In the genomic region with DNA sequence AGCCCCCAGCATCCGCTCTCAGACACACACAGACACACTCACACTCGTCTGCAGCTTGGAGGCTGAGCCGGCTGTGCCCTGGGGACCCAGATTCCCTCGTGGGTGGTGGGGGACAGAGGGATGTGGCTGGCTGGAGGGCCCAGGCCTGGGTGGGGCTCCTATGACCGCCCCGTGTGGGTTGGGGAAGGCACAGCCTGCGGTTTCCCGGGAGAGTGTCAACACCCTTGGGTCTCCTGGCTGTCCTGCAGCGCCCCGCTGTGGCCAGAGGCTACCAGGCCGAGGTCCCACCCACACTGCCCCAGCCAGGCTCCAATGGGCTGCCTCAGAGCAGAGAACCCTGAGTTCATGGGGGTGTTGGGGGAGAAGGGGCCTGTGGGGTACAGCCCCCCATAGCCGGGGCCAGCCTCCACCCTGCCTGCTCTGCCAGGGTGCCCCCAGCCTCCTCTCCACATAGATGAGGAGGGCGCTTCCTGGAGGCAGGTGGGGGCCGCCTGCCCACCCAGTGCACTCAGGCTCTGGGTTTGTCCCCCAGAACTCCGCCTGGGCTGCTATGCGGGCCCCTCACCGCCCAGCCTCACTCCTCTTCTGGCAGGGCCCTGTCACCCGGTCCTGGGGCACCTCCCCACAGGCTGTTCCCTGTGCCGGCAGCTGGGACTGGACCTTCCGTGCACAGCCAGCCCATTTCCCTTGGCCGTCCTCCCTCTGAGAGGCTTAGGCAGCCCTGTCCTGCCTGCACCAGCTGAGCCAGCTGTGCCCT, we compare ENCODE assay signal across 8 cellular contexts. TPM values are rescaled to one million over a fixed set of nuclear protein-coding genes. Genes with fewer than 3 reads are reported as not detected.
A peak's percentile ranks its signal among the peaks of the same experiment; 100 is the strongest.
DNase-seq lines count a peak whose midpoint lies in the region; ATAC-seq, FAIRE-seq and TF ChIP-seq lines count a peak whose summit lies in the region.

A gene with protein sequence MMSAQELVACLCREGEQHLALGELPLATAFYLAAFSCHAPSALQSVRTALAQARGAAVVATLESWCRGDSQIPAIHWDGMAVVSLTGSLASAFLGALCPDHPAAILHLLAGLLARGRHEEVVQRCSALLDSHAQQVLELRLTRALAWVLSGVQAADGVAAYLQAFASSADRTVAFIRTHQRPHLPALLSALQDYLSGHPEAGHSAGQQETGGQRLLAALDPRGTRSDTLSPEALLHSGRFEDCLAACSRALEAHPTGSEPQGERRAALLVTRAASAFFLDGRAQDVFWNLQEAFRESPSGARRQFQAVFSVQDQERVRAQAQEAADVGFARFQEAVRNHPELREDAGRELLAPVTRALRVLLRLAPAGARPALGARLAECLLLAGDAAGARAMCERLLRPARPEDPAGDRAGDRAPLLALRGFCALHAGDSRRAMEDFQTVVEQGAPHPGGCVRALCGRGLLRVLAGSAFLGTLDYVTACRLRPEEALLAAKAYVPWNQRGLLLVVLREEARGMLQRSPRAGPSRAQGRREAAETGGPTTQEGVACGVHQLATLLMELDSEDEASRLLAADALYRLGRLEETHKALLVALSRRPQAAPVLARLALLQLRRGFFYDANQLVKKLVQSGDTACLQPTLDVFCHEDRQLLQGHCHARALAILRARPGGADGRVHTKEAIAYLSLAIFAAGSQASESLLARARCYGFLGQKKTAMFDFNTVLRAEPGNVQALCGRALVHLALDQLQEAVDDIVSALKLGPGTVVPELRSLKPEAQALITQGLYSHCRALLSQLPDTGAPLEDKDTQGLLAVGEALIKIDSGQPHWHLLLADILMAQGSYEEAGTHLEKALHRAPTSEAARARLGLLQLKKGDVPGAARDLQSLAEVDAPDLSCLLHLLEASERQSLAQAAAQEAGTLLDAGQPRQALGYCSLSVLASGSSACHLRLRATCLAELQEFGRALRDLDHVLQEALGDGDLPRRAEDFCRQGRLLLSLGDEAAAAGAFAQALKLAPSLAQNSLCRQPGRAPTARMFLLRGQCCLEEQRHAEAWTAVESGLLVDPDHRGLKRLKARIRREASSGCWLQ (minus strand): TSS at position 159 of the 757 bp plus-strand sequence. CDS start 866 bp downstream, outside the sequence.

- no peak within 1 kb of the TSS for H3K27ac ChIP-seq in CD4-positive, alpha-beta T cell (ENCODE audit: low read depth, low read length)
- no peak within 1 kb of the TSS for H3K27ac ChIP-seq in gastrocnemius medialis

- in situ Hi-C loops in gastrocnemius medialis (cut with MboI; ENCODE audit: low sequenced_read_pairs in 4 of 4) = no loop called here

- peak in 7 of 10 experiments; percentile 23 to 33 (median 30) for DNase-seq in CD4-positive, alpha-beta T cell
- DNase-seq in HTR-8/SVneo (ENCODE audit: insufficient read length, low spot score) (peak; percentile 52), left ventricle myocardium superior (peak; percentile 41), NCI-H128 (lab: John Stamatoyannopoulos, UW; ENCODE audit: unreplicated experiment) (no peak), gastrocnemius medialis (no peak)
- peak; percentile 74 for DNase-seq in activated CD4-positive, alpha-beta T cell treated with anti-CD3 and anti-CD28 coated beads for 48 hours
- peak in 1 of 2 donors; percentile 28 for DNase-seq in stimulated activated effector memory CD8-positive, alpha-beta T cell treated with anti-CD3 and anti-CD28 coated beads, Interleukin-12 subunit alpha, Interleukin-12 subunit beta, amount 100 ng/mL, for 72 hours (ENCODE audit: low spot score in 2 of 2)

- H3K4me1 Mint-ChIP-seq in CD4-positive, alpha-beta T cell (ENCODE audit: low read depth) = no peaks in the 10 kb centered on the region
- H3K4me1 Mint-ChIP-seq in stimulated activated effector memory CD8-positive, alpha-beta T cell treated with anti-CD3 and anti-CD28 coated beads, Interleukin-12 subunit alpha, Interleukin-12 subunit beta, amount 100 ng/mL, for 72 hours = peaks cover 6% of the 10 kb centered on the region

- TF ChIP-seq POLR2A in gastrocnemius medialis (IDR thresholded peaks at IDR 0.05) = no peak

- no peaks in the 10 kb centered on the region for H3K27me3 ChIP-seq in CD4-positive, alpha-beta T cell (ENCODE audit: control insufficient read depth, insufficient read depth, low read length)
- H3K27me3 ChIP-seq in gastrocnemius medialis = peaks cover 8 to 16% (median 13%) of the 10 kb centered on the region in 3 donors

- no peak within 1 kb of the TSS for H3K4me3 Mint-ChIP-seq in CD4-positive, alpha-beta T cell
- H3K4me3 Mint-ChIP-seq in stimulated activated effector memory CD8-positive, alpha-beta T cell treated with anti-CD3 and anti-CD28 coated beads, Interleukin-12 subunit alpha, Interleukin-12 subunit beta, amount 100 ng/mL, for 72 hours = no peak within 1 kb of the TSS

- peak; percentile 52 for ATAC-seq in CD4-positive, alpha-beta T cell (ENCODE audit: poor library complexity)
- ATAC-seq in left ventricle myocardium superior = peak; percentile 43
- ATAC-seq in stimulated activated effector memory CD8-positive, alpha-beta T cell treated with anti-CD3 and anti-CD28 coated beads, Interleukin-12 subunit alpha, Interleukin-12 subunit beta, amount 100 ng/mL, for 72 hours = peak; percentile 71
- ATAC-seq in GM21381 (IDR thresholded peaks at IDR 0.05; ENCODE audit: unreplicated experiment) = no peak
- ATAC-seq in gastrocnemius medialis = no peak

- no peaks in the 10 kb centered on the region for H3K9me3 ChIP-seq in CD4-positive, alpha-beta T cell (ENCODE audit: control insufficient read depth, low read length)
- no peaks in the 10 kb centered on the region for H3K9me3 ChIP-seq in gastrocnemius medialis

- peaks cover 8% of the 10 kb centered on the region for H3K27me3 Mint-ChIP-seq in CD4-positive, alpha-beta T cell

- POLR2A ChIA-PET in CD4-positive, alpha-beta T cell (lab: Charles Lee) = no interaction called here

- H3K36me3 Mint-ChIP-seq in CD4-positive, alpha-beta T cell (ENCODE audit: low read depth) = no peaks in the 10 kb centered on the region
- H3K36me3 Mint-ChIP-seq in stimulated activated effector memory CD8-positive, alpha-beta T cell treated with anti-CD3 and anti-CD28 coated beads, Interleukin-12 subunit alpha, Interleukin-12 subunit beta, amount 100 ng/mL, for 72 hours = no peaks in the 10 kb centered on the region

- CTCF ChIA-PET in CD4-positive, alpha-beta T cell (lab: Charles Lee) = no interaction called here

- no peak within 1 kb of the TSS for H3K4me3 ChIP-seq in gastrocnemius medialis

- no peaks in the 10 kb centered on the region for H3K4me1 ChIP-seq in gastrocnemius medialis

- no peaks in the 10 kb centered on the region for H3K9me3 Mint-ChIP-seq in CD4-positive, alpha-beta T cell
- no peaks in the 10 kb centered on the region for H3K9me3 Mint-ChIP-seq in stimulated activated effector memory CD8-positive, alpha-beta T cell treated with anti-CD3 and anti-CD28 coated beads, Interleukin-12 subunit alpha, Interleukin-12 subunit beta, amount 100 ng/mL, for 72 hours

- no peak for FAIRE-seq in HTR-8/SVneo (lab: Jason Lieb, UNC)

- no peaks in the 10 kb centered on the region for H3K36me3 ChIP-seq in gastrocnemius medialis

- no peak within 1 kb of the TSS for H3K27ac Mint-ChIP-seq in CD4-positive, alpha-beta T cell
- H3K27ac Mint-ChIP-seq in stimulated activated effector memory CD8-positive, alpha-beta T cell treated with anti-CD3 and anti-CD28 coated beads, Interleukin-12 subunit alpha, Interleukin-12 subunit beta, amount 100 ng/mL, for 72 hours = no peak within 1 kb of the TSS

- peak; percentile 21 for TF ChIP-seq CTCF in CD4-positive, alpha-beta T cell (IDR thresholded peaks at IDR 0.05)
- TF ChIP-seq CTCF in gastrocnemius medialis (IDR thresholded peaks at IDR 0.05 in 4 of 5, conservative IDR thresholded peaks at IDR 0.05 in 1 of 5) = no peak

- intact Hi-C loops in CD4-positive, alpha-beta T cell (cut with DNase I, micrococcal nuclease) = no loop called here
- intact Hi-C loops in left ventricle myocardium superior (cut with micrococcal nuclease) = no loop called here
- intact Hi-C loops in gastrocnemius medialis (cut with DNase I; ENCODE audit: low total_unique reads) = no loop called here

RNA-seq across cellular contexts. Expression of the gene that starts here (rescaled TPM):
- 1 to 10 TPM; 1.3 TPM for total RNA-seq in CD4-positive, alpha-beta T cell
- total RNA-seq in left ventricle myocardium superior (0.59 TPM), gastrocnemius medialis (not detected)

Comparison
In these comparisons a context has a peak if more than half of its experiments do, and no peak if none do; other contexts are left out.
1. Peak in DNase-seq and ATAC-seq in left ventricle myocardium superior; RNA of the gene not detected or under 1 TPM.
2. ATAC-seq: peak in CD4-positive, alpha-beta T cell (single experiment) and stimulated activated effector memory CD8-positive, alpha-beta T cell treated with anti-CD3 and anti-CD28 coated beads, Interleukin-12 subunit alpha, Interleukin-12 subunit beta, amount 100 ng/mL, for 72 hours (single experiment); none in GM21381 (single experiment) and gastrocnemius medialis (0 of 2).
3. DNase-seq: peak in CD4-positive, alpha-beta T cell (7 of 10), HTR-8/SVneo (single experiment) and activated CD4-positive, alpha-beta T cell treated with anti-CD3 and anti-CD28 coated beads for 48 hours (single experiment); none in NCI-H128 (single experiment) and gastrocnemius medialis (0 of 2).